In the genomic region with DNA sequence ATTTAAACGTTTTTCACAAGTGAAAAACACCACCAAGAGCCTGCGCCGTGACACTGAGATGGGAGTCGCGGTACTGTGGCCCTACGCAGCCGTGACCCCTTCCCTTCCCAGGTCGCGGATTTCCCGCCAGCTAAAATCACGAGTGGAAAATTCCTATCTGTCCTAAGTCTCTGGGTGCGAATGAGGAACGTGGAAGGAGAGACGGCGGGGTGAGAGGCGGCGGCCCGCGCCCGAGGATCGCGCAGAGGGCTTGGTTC, we compare ENCODE assay signal across 8 cellular contexts. TPM values are rescaled to one million over a fixed set of nuclear protein-coding genes. Genes with fewer than 3 reads are reported as not detected.
DNase-seq lines count a peak whose midpoint lies in the region; ATAC-seq lines count a peak whose summit lies in the region.

No MANE protein-coding gene starts in this region.

- H3K36me3 ChIP-seq in skeletal muscle tissue (ENCODE audit: control insufficient read depth in 3 of 3, insufficient read depth in 3 of 3, low read length in 3 of 3) = no peaks in the 10 kb centered on the region

- H3K27me3 ChIP-seq in right cardiac atrium (ENCODE audit: control insufficient read depth, insufficient read depth) (no peaks in the 10 kb centered on the region), skeletal muscle tissue (ENCODE audit: control insufficient read depth in 3 of 3, insufficient read depth in 3 of 3, low read length in 3 of 3) (no peaks in the 10 kb centered on the region)

- peak overlapping the region; percentile 89 for H3K4me3 Mint-ChIP-seq in activated CD8-positive, alpha-beta T cell treated with anti-CD3 and anti-CD28 coated beads, Interleukin-2, amount 10 ng/mL, durations not matched to agents 7 days and 5 days

- ATAC-seq in HG02970 (IDR thresholded peaks at IDR 0.05; ENCODE audit: low FRiP score, unreplicated experiment) (peak; percentile 4), right cardiac atrium (no peak)
- ATAC-seq in activated CD8-positive, alpha-beta T cell treated with anti-CD3 and anti-CD28 coated beads, Interleukin-2, amount 10 ng/mL, durations not matched to agents 7 days and 5 days = peak; percentile 8

- peak overlapping the region; percentile 100 for H3K27ac Mint-ChIP-seq in activated CD8-positive, alpha-beta T cell treated with anti-CD3 and anti-CD28 coated beads, Interleukin-2, amount 10 ng/mL, durations not matched to agents 7 days and 5 days

- H3K4me1 ChIP-seq in right cardiac atrium (ENCODE audit: control insufficient read depth, insufficient read depth, low read length) (peaks cover 9% of the 10 kb centered on the region), skeletal muscle tissue (ENCODE audit: control insufficient read depth in 3 of 3, insufficient read depth in 3 of 3, low read length in 3 of 3) (peaks cover 20 to 30% (median 27%) of the 10 kb centered on the region in 3 donors)

- WGBS in right cardiac atrium = under 1% methylated on average over 22 of the region's 22 CpGs

- peak overlapping the region; percentile 98 for H3K27ac ChIP-seq in right cardiac atrium (ENCODE audit: low read length)
- peak overlapping the region; percentile 98 for H3K27ac ChIP-seq in skeletal muscle tissue (ENCODE audit: low read depth, low read length)

- peak overlapping the region; percentile 91 to 100 (median 95) for H3K9ac ChIP-seq in skeletal muscle tissue (ENCODE audit: low read depth in 1 of 3, low read length in 3 of 3)

- H3K9me3 Mint-ChIP-seq in activated CD8-positive, alpha-beta T cell treated with anti-CD3 and anti-CD28 coated beads, Interleukin-2, amount 10 ng/mL, durations not matched to agents 7 days and 5 days (ENCODE audit: insufficient read depth) = no peaks in the 10 kb centered on the region

- POLR2A ChIA-PET in activated CD8-positive, alpha-beta T cell treated with anti-CD3 and anti-CD28 coated beads, Interleukin-2, amount 10 ng/mL, durations not matched to agents 7 days and 5 days (lab: Charles Lee) = interaction anchor here (0.6 to 2.6 kb wide), 12 partner anchors 10 to 1341 kb away, joined by 3 to 29 read pairs (median 4); a partner anchor contains a TSS

- intact Hi-C loops in right cardiac atrium (cut with DNase I) = no loop called here

- H3K4me3 ChIP-seq in right cardiac atrium (ENCODE audit: low read length) = peak overlapping the region; percentile 85
- peak overlapping the region; percentile 98 to 100 (median 99) for H3K4me3 ChIP-seq in skeletal muscle tissue (ENCODE audit: low read length in 3 of 3)

- peaks cover 37% of the 10 kb centered on the region for H3K4me1 Mint-ChIP-seq in activated CD8-positive, alpha-beta T cell treated with anti-CD3 and anti-CD28 coated beads, Interleukin-2, amount 10 ng/mL, durations not matched to agents 7 days and 5 days (ENCODE audit: low read depth)

- peaks cover 24% of the 10 kb centered on the region for H3K36me3 Mint-ChIP-seq in activated CD8-positive, alpha-beta T cell treated with anti-CD3 and anti-CD28 coated beads, Interleukin-2, amount 10 ng/mL, durations not matched to agents 7 days and 5 days (ENCODE audit: low read depth)

- DNase-seq in NCI-H82 (lab: John Stamatoyannopoulos, UW) = peak; percentile 56
- no peak for DNase-seq in NCI-H82 treated with DMSO at 0.1 percent for 48 hours (lab: John Stamatoyannopoulos, UW; ENCODE audit: unreplicated experiment)
- no peak for DNase-seq in activated CD8-positive, alpha-beta T cell treated with anti-CD3 and anti-CD28 coated beads, Interleukin-2, amount 10 ng/mL, durations not matched to agents 7 days and 5 days
- DNase-seq in right cardiac atrium = no peak
- no peak for DNase-seq in stimulated activated CD4-positive, alpha-beta T cell treated with anti-CD3 and anti-CD28 coated beads, Interleukin-15, amount 100 ng/mL, for 24 hours
- DNase-seq in stimulated activated CD4-positive, alpha-beta T cell treated with anti-CD3 and anti-CD28 coated beads, Interleukin-2, amount 100 ng/mL, for 24 hours = no peak

- no peaks in the 10 kb centered on the region for H3K27me3 Mint-ChIP-seq in activated CD8-positive, alpha-beta T cell treated with anti-CD3 and anti-CD28 coated beads, Interleukin-2, amount 10 ng/mL, durations not matched to agents 7 days and 5 days (ENCODE audit: low read depth)

- CTCF ChIA-PET in activated CD8-positive, alpha-beta T cell treated with anti-CD3 and anti-CD28 coated beads, Interleukin-2, amount 10 ng/mL, durations not matched to agents 7 days and 5 days (lab: Charles Lee) = no interaction called here

- no peaks in the 10 kb centered on the region for H3K9me3 ChIP-seq in right cardiac atrium (ENCODE audit: control insufficient read depth, low read length)
- no peaks in the 10 kb centered on the region for H3K9me3 ChIP-seq in skeletal muscle tissue (ENCODE audit: control insufficient read depth in 3 of 3, low read length in 3 of 3)

RNA-seq across cellular contexts. Expression of a gene that starts 0.7 kb away (rescaled TPM):
- 10 to 100 TPM; 19.3 to 21.9 TPM for total RNA-seq in activated CD8-positive, alpha-beta T cell treated with anti-CD3 and anti-CD28 coated beads, Interleukin-2, amount 10 ng/mL, durations not matched to agents 7 days and 5 days
- total RNA-seq in right cardiac atrium (1 to 10 TPM; 5.3 to 8.7 (median 6.8) TPM), skeletal muscle tissue (2.6 TPM)
- polyA plus RNA-seq in right cardiac atrium = 8.1 TPM

Comparison
In these comparisons a context has a peak if more than half of its experiments do, and no peak if none do; other contexts are left out.
1. ATAC-seq: peak in HG02970 (single experiment) and activated CD8-positive, alpha-beta T cell treated with anti-CD3 and anti-CD28 coated beads, Interleukin-2, amount 10 ng/mL, durations not matched to agents 7 days and 5 days (single experiment); none in right cardiac atrium (0 of 2).